In genomic region chr17:43398724-43399595, GRCh38 we compare ENCODE assay signal across 1 cellular context.
A peak's percentile ranks its signal among the peaks of the same experiment; 100 is the strongest.
TF ChIP-seq lines count a peak whose summit lies in the region.

Gene ARL4D, plus strand, starts transcription at chr17:43398993. Its CDS starts 740 bp downstream, at chr17:43399733.

TF ChIP-seq in HepG2, 621 proteins besides CTCF, POLR2A, EP300 and RAD21 (continued from another document and continues in another):
- peak; percentile 79; the same call in 1 of the 2 replicates for TF ChIP-seq MTA1 (CRISPR knock-in tag; IDR thresholded peaks at IDR 0.05; ENCODE audit: borderline replicate concordance)
- TF ChIP-seq ZNF589 (CRISPR knock-in tag; conservative IDR thresholded peaks at IDR 0.05): 0 out of 2 replicates have a peak, but pooled peaks have one; percentile 72
- no peak for TF ChIP-seq ISL2 (CRISPR knock-in tag; IDR thresholded peaks at IDR 0.05)
- peak; percentile 94 for TF ChIP-seq HOXA3 (CRISPR knock-in tag; IDR thresholded peaks at IDR 0.05)
- TF ChIP-seq ZFP37 (CRISPR knock-in tag; IDR thresholded peaks at IDR 0.05; ENCODE audit: borderline replicate concordance): no peak
- no peak for TF ChIP-seq ZNF343 (CRISPR knock-in tag; IDR thresholded peaks at IDR 0.05)
- TF ChIP-seq ZNF773 (CRISPR knock-in tag; IDR thresholded peaks at IDR 0.05; ENCODE audit: borderline replicate concordance): no peak; the same call in 1 of the 2 replicates
- TF ChIP-seq KDM4B (CRISPR knock-in tag; IDR thresholded peaks at IDR 0.05): peak; percentile 93
- peak; percentile 88 for TF ChIP-seq ZMAT3 (CRISPR knock-in tag; conservative IDR thresholded peaks at IDR 0.05)
- TF ChIP-seq ZFP41 (CRISPR knock-in tag; IDR thresholded peaks at IDR 0.05; ENCODE audit: borderline replicate concordance): no peak; the same call in 1 of the 2 replicates
- no peak for TF ChIP-seq SSRP1 (CRISPR knock-in tag; IDR thresholded peaks at IDR 0.05)
- TF ChIP-seq ZBTB39 (CRISPR knock-in tag; IDR thresholded peaks at IDR 0.05): peak; percentile 87
- TF ChIP-seq ZNF124 (CRISPR knock-in tag; IDR thresholded peaks at IDR 0.05): peak; percentile 92; the same call in 1 of the 2 replicates
- no peak for TF ChIP-seq HNRNPUL1 (IDR thresholded peaks at IDR 0.05; ENCODE audit: low read depth, low read length)
- TF ChIP-seq ZNF598 (CRISPR knock-in tag; IDR thresholded peaks at IDR 0.05; ENCODE audit: borderline replicate concordance): no peak; the same call in 1 of the 2 replicates
- peak; percentile 93; the same call in 1 of the 2 replicates for TF ChIP-seq AHR (CRISPR knock-in tag; IDR thresholded peaks at IDR 0.05)
- no peak for TF ChIP-seq ZNF337 (CRISPR knock-in tag; IDR thresholded peaks at IDR 0.05; ENCODE audit: borderline replicate concordance, low read depth)
- peak; percentile 70; the same call in 1 of the 2 replicates for TF ChIP-seq TARDBP (CRISPR knock-in tag; IDR thresholded peaks at IDR 0.05)
- no peak for TF ChIP-seq NCOA5 (CRISPR knock-in tag; IDR thresholded peaks at IDR 0.05)
- TF ChIP-seq ZNF512B (CRISPR knock-in tag; IDR thresholded peaks at IDR 0.05; ENCODE audit: borderline replicate concordance): no peak; the same call in 1 of the 2 replicates
- TF ChIP-seq ZNF350 (CRISPR knock-in tag; IDR thresholded peaks at IDR 0.05; ENCODE audit: borderline replicate concordance, low read depth): peak; percentile 54; the same call in 1 of the 2 replicates
- peak; percentile 75; the same call in 1 of the 2 replicates for TF ChIP-seq PITX1 (CRISPR knock-in tag; IDR thresholded peaks at IDR 0.05)
- TF ChIP-seq BATF2 (CRISPR knock-in tag; IDR thresholded peaks at IDR 0.05): no peak
- TF ChIP-seq ZNF468 (CRISPR knock-in tag; IDR thresholded peaks at IDR 0.05): no peak; the same call in 1 of the 2 replicates
- peak; percentile 64; the same call in 1 of the 2 replicates for TF ChIP-seq E2F2 (CRISPR knock-in tag; IDR thresholded peaks at IDR 0.05; ENCODE audit: borderline replicate concordance)
- TF ChIP-seq HIVEP1 (CRISPR knock-in tag; IDR thresholded peaks at IDR 0.05): 0 out of 2 replicates have a peak, but pooled peaks have one; percentile 18
- peak; percentile 94 for TF ChIP-seq BCL3 (CRISPR knock-in tag; IDR thresholded peaks at IDR 0.05)
- peak in 1 of 2 experiments; percentile 85; a peak in 2 of 4 replicates for TF ChIP-seq ATF4 (CRISPR knock-in tag; IDR thresholded peaks at IDR 0.05)
- no peak for TF ChIP-seq SP2 (CRISPR knock-in tag; IDR thresholded peaks at IDR 0.05)
- TF ChIP-seq UBTF (CRISPR knock-in tag; IDR thresholded peaks at IDR 0.05): no peak
- no peak for TF ChIP-seq SETDB1 (CRISPR knock-in tag; IDR thresholded peaks at IDR 0.05; ENCODE audit: borderline replicate concordance)
- no peak for TF ChIP-seq MLXIP (CRISPR knock-in tag; IDR thresholded peaks at IDR 0.05; ENCODE audit: borderline replicate concordance)
- peak; percentile 60; the same call in 1 of the 2 replicates for TF ChIP-seq ZNF800 (CRISPR knock-in tag; IDR thresholded peaks at IDR 0.05)
- TF ChIP-seq RFX1 (IDR thresholded peaks at IDR 0.05): no peak
- peak; percentile 87; the same call in 1 of the 2 replicates for TF ChIP-seq WIZ (CRISPR knock-in tag; IDR thresholded peaks at IDR 0.05)
- 0 out of 2 replicates have a peak, but pooled peaks have one; percentile 44 for TF ChIP-seq ZKSCAN5 (CRISPR knock-in tag; IDR thresholded peaks at IDR 0.05)
- peak; percentile 77 for TF ChIP-seq U2AF1 (optimal IDR thresholded peaks at IDR 0.05; ENCODE audit: low read depth, low read length)
- TF ChIP-seq ZNF234 (CRISPR knock-in tag; conservative IDR thresholded peaks at IDR 0.05): no peak
- peak; percentile 88; the same call in 1 of the 2 replicates for TF ChIP-seq ZNF546 (CRISPR knock-in tag; conservative IDR thresholded peaks at IDR 0.05)
- peak; percentile 82 for TF ChIP-seq ERF (CRISPR knock-in tag; IDR thresholded peaks at IDR 0.05)
